Comparison of ENCODE assay signal across 19 cellular contexts in the genomic region with DNA sequence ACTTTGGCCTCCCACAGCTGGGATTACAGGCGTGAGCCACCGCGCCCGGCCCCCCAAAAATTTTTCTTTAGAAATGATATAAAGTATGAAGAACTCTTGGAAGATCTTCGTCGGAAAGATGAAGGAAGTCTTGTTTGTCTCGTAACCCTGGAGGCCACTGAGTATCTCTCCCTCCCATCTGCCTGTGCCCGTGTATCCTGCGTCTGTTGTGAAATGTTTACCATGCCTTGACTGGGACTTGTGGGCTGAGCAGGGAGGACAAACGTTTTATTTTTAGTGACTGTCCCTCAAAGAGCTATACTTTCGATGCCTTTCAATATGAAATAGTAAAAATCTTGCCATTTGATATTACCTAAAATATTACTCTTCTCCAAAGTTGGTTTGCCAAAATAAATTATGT.
A peak's percentile ranks its signal among the peaks of the same experiment; 100 is the strongest.
DNase-seq lines count a peak whose midpoint lies in the region; ATAC-seq, FAIRE-seq and TF ChIP-seq lines count a peak whose summit lies in the region.
"Had no signal": no experiment of that assay in that cellular context is flagged by ENCODE, and none has a peak within 500 bp of the region (broad histone marks: within the 10 kb centered on the region; RNA-seq: fewer than 3 reads in every experiment).

No MANE protein-coding gene starts in this region.

- H3K9me3 Mint-ChIP-seq in activated CD8-positive, alpha-beta memory T cell treated with anti-CD3 and anti-CD28 coated beads, Interleukin-2, amount 10 ng/mL, durations not matched to agents 7 days and 5 days (ENCODE audit: low read depth): no peaks in the 10 kb centered on the region
- H3K9me3 Mint-ChIP-seq in activated CD8-positive, alpha-beta T cell treated with anti-CD3 and anti-CD28 coated beads for 36 hours: no peaks in the 10 kb centered on the region
- H3K9me3 Mint-ChIP-seq in naive thymus-derived CD8-positive, alpha-beta T cell: no peaks in the 10 kb centered on the region

- no peak for DNase-seq in activated CD8-positive, alpha-beta memory T cell treated with anti-CD3 and anti-CD28 coated beads, Interleukin-2, amount 10 ng/mL, durations not matched to agents 7 days and 5 days
- DNase-seq in activated CD8-positive, alpha-beta memory T cell treated with anti-CD3 and anti-CD28 coated beads for 24 hours: no peak
- peak; percentile 64 for DNase-seq in GF-D8 (lab: John Stamatoyannopoulos, UW)
- DNase-seq in activated CD8-positive, alpha-beta T cell treated with anti-CD3 and anti-CD28 coated beads for 36 hours: no peak
- no peak for DNase-seq in naive thymus-derived CD8-positive, alpha-beta T cell
- DNase-seq in NCI-H2107 (lab: John Stamatoyannopoulos, UW): no peak
- DNase-seq in D721Med (ENCODE audit: insufficient read length, low spot score): no peak
- no peak for DNase-seq in activated effector memory CD4-positive, alpha-beta T cell treated with Interleukin-2 at 50 U/mL for 16 hours
- DNase-seq: activated effector memory CD4-positive, alpha-beta T cell treated with anti-CD3 and anti-CD28 coated beads, Interleukin-2, amount 50 U/mL, for 16 hours; effector CD4-positive, alpha-beta T cell; kidney; lower lobe of right lung; NCI-H524; nucleus accumbens; retina; RPMI8226 had no signal

- TF ChIP-seq CTCF in activated CD8-positive, alpha-beta T cell treated with anti-CD3 and anti-CD28 coated beads for 36 hours (IDR thresholded peaks at IDR 0.05): no peak
- TF ChIP-seq CTCF in D721Med (IDR thresholded peaks at IDR 0.05; ENCODE audit: insufficient read depth, missing control alignments): no peak

- FAIRE-seq in D721Med (lab: Jason Lieb, UNC): no peak
- FAIRE-seq: frontal cortex, G401.6, kidney had no signal

- no peaks in the 10 kb centered on the region for H3K27me3 Mint-ChIP-seq in activated CD8-positive, alpha-beta memory T cell treated with anti-CD3 and anti-CD28 coated beads, Interleukin-2, amount 10 ng/mL, durations not matched to agents 7 days and 5 days
- no peaks in the 10 kb centered on the region for H3K27me3 Mint-ChIP-seq in activated CD8-positive, alpha-beta T cell treated with anti-CD3 and anti-CD28 coated beads for 36 hours
- no peaks in the 10 kb centered on the region for H3K27me3 Mint-ChIP-seq in naive thymus-derived CD8-positive, alpha-beta T cell

- ATAC-seq in activated CD8-positive, alpha-beta memory T cell treated with anti-CD3 and anti-CD28 coated beads, Interleukin-2, amount 10 ng/mL, durations not matched to agents 7 days and 5 days: no peak
- ATAC-seq in activated CD8-positive, alpha-beta T cell treated with anti-CD3 and anti-CD28 coated beads for 36 hours: no peak
- no peak for ATAC-seq in naive thymus-derived CD8-positive, alpha-beta T cell
- ATAC-seq: lower lobe of right lung, SK-N-SH treated with all-trans-retinoic acid at 6 μM for 48 hours had no signal

- CTCF ChIA-PET in activated CD8-positive, alpha-beta memory T cell treated with anti-CD3 and anti-CD28 coated beads, Interleukin-2, amount 10 ng/mL, durations not matched to agents 7 days and 5 days (lab: Charles Lee): no interaction called here
- CTCF ChIA-PET in activated CD8-positive, alpha-beta T cell treated with anti-CD3 and anti-CD28 coated beads for 36 hours (lab: Charles Lee): no interaction called here

- POLR2A ChIA-PET in activated CD8-positive, alpha-beta T cell treated with anti-CD3 and anti-CD28 coated beads for 36 hours (lab: Charles Lee): interaction anchor here (1.3 kb wide), 1 partner anchor 11 kb away, joined by 3 read pairs; no protein-coding TSS in a partner anchor
- POLR2A ChIA-PET in naive thymus-derived CD8-positive, alpha-beta T cell (lab: Charles Lee): interaction anchor here (1.0 kb wide), 1 partner anchor 117 kb away, joined by 3 read pairs; no protein-coding TSS in a partner anchor

- no peak overlapping the region for H3K4me3 Mint-ChIP-seq in activated CD8-positive, alpha-beta memory T cell treated with anti-CD3 and anti-CD28 coated beads, Interleukin-2, amount 10 ng/mL, durations not matched to agents 7 days and 5 days
- H3K4me3 Mint-ChIP-seq in activated CD8-positive, alpha-beta T cell treated with anti-CD3 and anti-CD28 coated beads for 36 hours: peak overlapping the region; percentile 54
- H3K4me3 Mint-ChIP-seq in naive thymus-derived CD8-positive, alpha-beta T cell: peak overlapping the region; percentile 33 to 94 (median 74)

- intact Hi-C loops in activated CD8-positive, alpha-beta T cell treated with anti-CD3 and anti-CD28 coated beads for 36 hours (cut with micrococcal nuclease): no loop called here

- peak overlapping the region; percentile 80 for H3K27ac Mint-ChIP-seq in activated CD8-positive, alpha-beta memory T cell treated with anti-CD3 and anti-CD28 coated beads, Interleukin-2, amount 10 ng/mL, durations not matched to agents 7 days and 5 days
- peak overlapping the region; percentile 87 for H3K27ac Mint-ChIP-seq in activated CD8-positive, alpha-beta T cell treated with anti-CD3 and anti-CD28 coated beads for 36 hours
- peak overlapping the region; percentile 92 to 99 (median 96) for H3K27ac Mint-ChIP-seq in naive thymus-derived CD8-positive, alpha-beta T cell

- peaks cover 12% of the 10 kb centered on the region for H3K36me3 Mint-ChIP-seq in activated CD8-positive, alpha-beta memory T cell treated with anti-CD3 and anti-CD28 coated beads, Interleukin-2, amount 10 ng/mL, durations not matched to agents 7 days and 5 days
- peaks cover 13% of the 10 kb centered on the region for H3K36me3 Mint-ChIP-seq in activated CD8-positive, alpha-beta T cell treated with anti-CD3 and anti-CD28 coated beads for 36 hours (ENCODE audit: low read depth)
- H3K36me3 Mint-ChIP-seq in naive thymus-derived CD8-positive, alpha-beta T cell: peaks cover 0 to 2% (median 0%) of the 10 kb centered on the region in 3 donors

- H3K4me1 Mint-ChIP-seq in activated CD8-positive, alpha-beta memory T cell treated with anti-CD3 and anti-CD28 coated beads, Interleukin-2, amount 10 ng/mL, durations not matched to agents 7 days and 5 days: peaks cover 68% of the 10 kb centered on the region
- H3K4me1 Mint-ChIP-seq in activated CD8-positive, alpha-beta T cell treated with anti-CD3 and anti-CD28 coated beads for 36 hours (ENCODE audit: low read depth): peaks cover 73% of the 10 kb centered on the region
- peaks cover 52 to 92% (median 82%) of the 10 kb centered on the region in 4 donors for H3K4me1 Mint-ChIP-seq in naive thymus-derived CD8-positive, alpha-beta T cell
